ENCODE assay signal across 13 cellular contexts in the genomic region with DNA sequence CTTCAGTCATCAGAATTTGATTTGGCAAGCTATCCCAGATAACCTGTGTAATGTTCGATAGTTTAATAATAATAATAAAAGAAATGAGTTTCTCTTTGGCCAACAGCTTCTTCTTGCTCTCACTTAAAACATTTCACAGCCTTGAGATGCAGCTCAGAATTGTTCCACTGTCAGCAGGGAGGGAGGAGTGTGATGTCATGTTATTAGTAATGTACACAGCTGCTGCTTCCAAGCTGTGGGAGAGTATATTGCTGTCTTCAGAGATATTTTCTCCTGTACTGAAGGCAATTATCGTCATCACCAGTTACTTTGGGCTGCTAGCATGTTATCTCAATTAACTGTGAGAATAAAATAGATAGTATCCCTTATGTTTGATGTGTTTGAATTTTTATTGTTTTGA.
DNase-seq lines count a peak whose midpoint lies in the region; ATAC-seq and TF ChIP-seq lines count a peak whose summit lies in the region.
"Had no signal": no experiment of that assay in that cellular context is flagged by ENCODE, and none has a peak within 500 bp of the region (broad histone marks: within the 10 kb centered on the region; RNA-seq: fewer than 3 reads in every experiment).

No MANE protein-coding gene starts in this region.

- TF ChIP-seq POLR2A in breast epithelium (IDR thresholded peaks at IDR 0.05) (no peak), right lobe of liver (IDR thresholded peaks at IDR 0.05) (no peak), vagina (IDR thresholded peaks at IDR 0.05) (no peak)

- no TSS peak for BruUV-seq in MCF 10A (replicated peaks; lab: Mats Ljungman, UMichigan)

- no peaks in the 10 kb centered on the region for H3K9me3 ChIP-seq in breast epithelium
- no peaks in the 10 kb centered on the region for H3K9me3 ChIP-seq in right lobe of liver
- no peaks in the 10 kb centered on the region for H3K9me3 ChIP-seq in vagina
- H3K9me3 ChIP-seq: transverse colon had no signal

- no peaks in the 10 kb centered on the region for H3K9me3 Mint-ChIP-seq in MCF 10A (ENCODE audit: unreplicated experiment)

- POLR2A ChIA-PET in MCF 10A (lab: Yijun Ruan, JAX), result interaction anchor here (0.9 to 1.2 kb wide), 4 partner anchors 31 to 108 kb away, joined by 3 to 6 read pairs (median 3); no protein-coding TSS in a partner anchor

- WGBS in right lobe of liver (ENCODE audit: insufficient coverage, low coverage, low lambda C conversion rate, missing lambda C conversion rate), result 41% methylated on average over 2 of the region's 2 CpGs

- H3K36me3 ChIP-seq in breast epithelium (no peaks in the 10 kb centered on the region), right lobe of liver (no peaks in the 10 kb centered on the region), vagina (no peaks in the 10 kb centered on the region)
- H3K36me3 ChIP-seq: transverse colon had no signal

- ATAC-seq in right lobe of liver (peak in 3 of 4 donors; percentile 23 to 59 (median 31)), HG02885 (IDR thresholded peaks at IDR 0.05; ENCODE audit: poor library complexity, unreplicated experiment) (no peak)
- ATAC-seq: HCT116 had no signal

- peak overlapping the region in 1 of 3 donors; percentile 19 for H3K4me3 ChIP-seq in breast epithelium
- peak overlapping the region in 2 of 3 donors; percentile 31 for H3K4me3 ChIP-seq in right lobe of liver
- H3K4me3 ChIP-seq in vagina, result peak overlapping the region in 1 of 2 donors; percentile 4
- H3K4me3 ChIP-seq: transverse colon had no signal

- H3K27me3 ChIP-seq in breast epithelium (no peaks in the 10 kb centered on the region), right lobe of liver (no peaks in the 10 kb centered on the region), vagina (no peaks in the 10 kb centered on the region)

- H3K27ac ChIP-seq in breast epithelium (no peak overlapping the region), right lobe of liver (peak overlapping the region; percentile 34 to 73 (median 61)), vagina (peak overlapping the region; percentile 65)

- DNase-seq in MCF 10A (ENCODE audit: unreplicated experiment), result peak; percentile 39
- DNase-seq in breast epithelium (ENCODE audit: low spot score in 2 of 2), result no peak
- DNase-seq in dedifferentiated amniotic fluid mesenchymal stem cell (ENCODE audit: extremely low spot score), result peak; percentile 47
- DNase-seq in right lobe of liver, result no peak
- no peak for DNase-seq in vagina (ENCODE audit: extremely low spot score in 2 of 2)
- DNase-seq in activated gamma-delta T cell treated with Interleukin-2 at 50 U/mL for 16 hours, result no peak
- no peak for DNase-seq in stimulated activated CD4-positive, alpha-beta T cell treated with anti-CD3 and anti-CD28 coated beads, Interleukin-4, amount 100 ng/mL, for 4 hours
- DNase-seq: activated T-cell treated with anti-CD3 and anti-CD28 coated beads for 4 hours, AML-193, transverse colon had no signal

- H3K4me1 ChIP-seq in breast epithelium (no peaks in the 10 kb centered on the region), right lobe of liver (peaks cover 0 to 14% (median 0%) of the 10 kb centered on the region in 4 donors), vagina (peaks cover 20% of the 10 kb centered on the region)

- H3K27me3 Mint-ChIP-seq in MCF 10A (ENCODE audit: insufficient read depth, unreplicated experiment), result no peaks in the 10 kb centered on the region

- CTCF ChIA-PET in MCF 10A (lab: Yijun Ruan, JAX), result interaction anchor here (0.8 to 6.8 kb wide), 5 partner anchors 13 to 470 kb away, joined by 3 to 141 read pairs (median 5); no protein-coding TSS in a partner anchor

- intact Hi-C loops in MCF 10A (cut with micrococcal nuclease) (no loop called here), breast epithelium (cut with DNase I; ENCODE audit: low total_unique reads) (no loop called here), right lobe of liver (cut with DNase I) (no loop called here), vagina (cut with DNase I) (no loop called here)

- no peaks in the 10 kb centered on the region for H3K36me3 Mint-ChIP-seq in MCF 10A (ENCODE audit: insufficient read depth, unreplicated experiment)

- H3K4me3 Mint-ChIP-seq in MCF 10A (ENCODE audit: unreplicated experiment), result no peak overlapping the region
- H3K4me3 Mint-ChIP-seq: neural crest cell had no signal

- no peak overlapping the region for H3K27ac Mint-ChIP-seq in MCF 10A (ENCODE audit: low read depth, unreplicated experiment)

- no peak for TF ChIP-seq CTCF in MCF 10A (IDR thresholded peaks at IDR 0.05; ENCODE audit: unreplicated experiment)
- TF ChIP-seq CTCF in breast epithelium (IDR thresholded peaks at IDR 0.05), result peak in 1 of 3 donors; percentile 10
- no peak for TF ChIP-seq CTCF in right lobe of liver (IDR thresholded peaks at IDR 0.05)
- TF ChIP-seq CTCF in vagina (IDR thresholded peaks at IDR 0.05), result no peak

- peaks cover 41% of the 10 kb centered on the region for H3K4me1 Mint-ChIP-seq in MCF 10A (ENCODE audit: insufficient read depth, unreplicated experiment)

Comparison
In these comparisons a context has a peak if more than half of its experiments do, and no peak if none do; other contexts are left out.
1. DNase-seq: peak in MCF 10A (single experiment) and dedifferentiated amniotic fluid mesenchymal stem cell (single experiment); none in breast epithelium (0 of 2), right lobe of liver (0 of 3), vagina (0 of 2), activated gamma-delta T cell treated with Interleukin-2 at 50 U/mL for 16 hours (single experiment) and stimulated activated CD4-positive, alpha-beta T cell treated with anti-CD3 and anti-CD28 coated beads, Interleukin-4, amount 100 ng/mL, for 4 hours (0 of 2).
2. H3K27ac ChIP-seq: peak in right lobe of liver (3 of 3) and vagina (single experiment); none in breast epithelium (0 of 2).